Comparison of ENCODE assay signal across 16 cellular contexts in the genomic region with DNA sequence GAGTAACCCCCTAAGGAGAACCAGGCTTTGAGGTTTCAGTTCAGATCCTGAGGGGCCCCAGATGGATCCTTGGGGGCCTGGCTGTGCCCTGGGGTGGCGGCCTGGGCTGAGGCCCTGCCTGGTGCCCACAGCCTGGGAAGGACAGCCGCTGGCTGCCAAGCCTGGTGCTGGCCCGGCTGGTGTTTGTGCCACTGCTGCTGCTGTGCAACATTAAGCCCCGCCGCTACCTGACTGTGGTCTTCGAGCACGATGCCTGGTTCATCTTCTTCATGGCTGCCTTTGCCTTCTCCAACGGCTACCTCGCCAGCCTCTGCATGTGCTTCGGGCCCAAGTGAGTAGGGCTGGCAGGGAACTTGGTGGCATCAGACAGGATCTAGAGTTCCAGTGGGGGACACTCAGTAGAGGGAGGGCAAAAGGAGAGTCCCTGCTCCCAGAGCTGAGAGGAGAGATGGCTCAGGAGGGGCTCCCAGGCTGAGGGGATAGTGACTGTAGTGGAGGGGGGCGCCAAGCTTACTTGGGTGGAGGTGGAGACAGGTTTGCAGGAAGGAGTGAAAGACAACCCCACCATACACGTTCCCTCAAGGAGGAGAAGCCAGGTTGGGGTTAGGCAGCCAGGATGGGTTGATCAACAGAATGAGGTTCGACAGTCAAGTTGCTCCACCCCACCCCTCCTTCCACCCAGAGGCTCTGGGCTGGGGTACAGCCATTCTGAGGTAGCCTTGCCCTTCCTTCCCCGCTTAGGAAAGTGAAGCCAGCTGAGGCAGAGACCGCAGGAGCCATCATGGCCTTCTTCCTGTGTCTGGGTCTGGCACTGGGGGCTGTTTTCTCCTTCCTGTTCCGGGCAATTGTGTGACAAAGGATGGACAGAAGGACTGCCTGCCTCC. TPM values are rescaled to one million over a fixed set of nuclear protein-coding genes. Genes with fewer than 3 reads are reported as not detected.
DNase-seq lines count a peak whose midpoint lies in the region; ATAC-seq and TF ChIP-seq lines count a peak whose summit lies in the region.
"Had no signal": no experiment of that assay in that cellular context is flagged by ENCODE, and none has a peak within 500 bp of the region (broad histone marks: within the 10 kb centered on the region; RNA-seq: fewer than 3 reads in every experiment).

No MANE protein-coding gene starts in this region.

- H3K4me1 Mint-ChIP-seq in osteocyte (ENCODE audit: unreplicated experiment) = peaks cover 68% of the 10 kb centered on the region

- POLR2A ChIA-PET in A673 (lab: Charles Lee; ENCODE audit: low non-redundant PET) (interaction anchor here (0.6 kb wide), 1 partner anchor 32 kb away, joined by 4 read pairs; no protein-coding TSS in a partner anchor), HEK293 (lab: Yijun Ruan, JAX) (interaction anchor here (0.9 to 4.0 kb wide), 2 partner anchors 9 to 14 kb away, joined by 3 to 21 read pairs; a partner anchor contains a TSS)

- peak overlapping the region; percentile 83 for H3K27ac Mint-ChIP-seq in osteocyte (ENCODE audit: unreplicated experiment)

- H3K36me3 ChIP-seq in A673 (ENCODE audit: insufficient read depth, low read length, poor library complexity, severe bottlenecking) (peaks cover 38% of the 10 kb centered on the region), HEK293 (ENCODE audit: control insufficient read depth in 2 of 2, insufficient read depth in 1 of 2, low read length in 2 of 2) (peaks cover 5 to 74% of the 10 kb centered on the region in 2 experiments; a peak in 2 of 3 replicates)
- no peaks in the 10 kb centered on the region for H3K36me3 ChIP-seq in effector memory CD4-positive, alpha-beta T cell (ENCODE audit: control insufficient read depth, insufficient read depth, low read length)

- H3K9me3 Mint-ChIP-seq in osteocyte (ENCODE audit: unreplicated experiment) = no peaks in the 10 kb centered on the region
- H3K9me3 Mint-ChIP-seq: stimulated activated naive CD8-positive, alpha-beta T cell treated with anti-CD3 and anti-CD28 coated beads, Interleukin-15, amount 100 ng/mL, for 72 hours had no signal

- no TSS peak for BruUV-seq in A673 (replicated peaks; lab: Mats Ljungman, UMichigan)

- peak overlapping the region; percentile 3 for H3K27ac ChIP-seq in A673 (ENCODE audit: low read depth, low read length, poor library complexity, severe bottlenecking)
- no peak overlapping the region for H3K27ac ChIP-seq in HEK293 (ENCODE audit: extremely low read depth, low read depth, low read length)
- H3K27ac ChIP-seq in coronary artery = peak overlapping the region; percentile 79 to 91
- H3K27ac ChIP-seq in effector memory CD4-positive, alpha-beta T cell (ENCODE audit: insufficient read depth, low read length, poor library complexity, severe bottlenecking) = no peak overlapping the region

- H3K4me1 ChIP-seq in A673 (ENCODE audit: insufficient read depth, low read length, poor library complexity, severe bottlenecking) (peaks cover 10% of the 10 kb centered on the region), HEK293 (ENCODE audit: control insufficient read depth, insufficient read depth, low read length) (peaks cover 4% of the 10 kb centered on the region; the same call in 1 of the 2 replicates)
- H3K4me1 ChIP-seq in effector memory CD4-positive, alpha-beta T cell (ENCODE audit: control insufficient read depth, insufficient read depth, low read length, poor library complexity, severe bottlenecking) = peaks cover 5% of the 10 kb centered on the region

- TF ChIP-seq CTCF in A673 (conservative IDR thresholded peaks at IDR 0.05; ENCODE audit: low read depth, low read length) (no peak), HEK293 (tag by site-specific recombination; IDR thresholded peaks at IDR 0.05) (no peak), coronary artery (IDR thresholded peaks at IDR 0.05) (no peak), osteocyte (IDR thresholded peaks at IDR 0.05) (no peak)

- H3K27me3 Mint-ChIP-seq in osteocyte (ENCODE audit: unreplicated experiment) = no peaks in the 10 kb centered on the region
- H3K27me3 Mint-ChIP-seq: stimulated activated naive CD8-positive, alpha-beta T cell treated with anti-CD3 and anti-CD28 coated beads, Interleukin-15, amount 100 ng/mL, for 72 hours had no signal

- peaks cover 40% of the 10 kb centered on the region for H3K36me3 Mint-ChIP-seq in osteocyte (ENCODE audit: unreplicated experiment)

- ATAC-seq in GM19452 (IDR thresholded peaks at IDR 0.05; ENCODE audit: unreplicated experiment) (no peak), HG02973 (IDR thresholded peaks at IDR 0.05; ENCODE audit: unreplicated experiment) (no peak)
- ATAC-seq: mucosa of descending colon; stimulated activated naive CD8-positive, alpha-beta T cell treated with anti-CD3 and anti-CD28 coated beads, Interleukin-15, amount 100 ng/mL, for 72 hours had no signal

- DNase-seq in A673 (ENCODE audit: low spot score) (no peak), coronary artery (ENCODE audit: low spot score) (no peak), osteocyte (ENCODE audit: extremely low spot score, unreplicated experiment) (no peak)
- DNase-seq in effector memory CD4-positive, alpha-beta T cell = no peak
- no peak for DNase-seq in stimulated activated naive CD4-positive, alpha-beta T cell (lab: John Stamatoyannopoulos, UW)
- DNase-seq: activated naive CD4-positive, alpha-beta T cell treated with Interleukin-2 at 50 U/mL for 16 hours; effector CD8-positive, alpha-beta T cell; mucosa of descending colon; NCI-H2171 treated with DMSO at 0.1 percent for 48 hours; stimulated activated CD4-positive, alpha-beta T cell treated with anti-CD3 and anti-CD28 coated beads, Interleukin-15, amount 100 ng/mL, for 24 hours; stimulated activated naive CD8-positive, alpha-beta T cell treated with anti-CD3 and anti-CD28 coated beads, Interleukin-15, amount 100 ng/mL, for 72 hours had no signal

- H3K9me3 ChIP-seq in A673 (ENCODE audit: low read depth, low read length, poor library complexity, severe bottlenecking) (no peaks in the 10 kb centered on the region), HEK293 (ENCODE audit: control insufficient read depth, insufficient read depth, low read depth, low read length) (no peaks in the 10 kb centered on the region)
- no peaks in the 10 kb centered on the region for H3K9me3 ChIP-seq in effector memory CD4-positive, alpha-beta T cell (ENCODE audit: control insufficient read depth, low read length)
- H3K9me3 ChIP-seq: HAP-1, mucosa of descending colon had no signal

- no peak overlapping the region for H3K4me3 Mint-ChIP-seq in osteocyte (ENCODE audit: unreplicated experiment)
- H3K4me3 Mint-ChIP-seq: stimulated activated naive CD8-positive, alpha-beta T cell treated with anti-CD3 and anti-CD28 coated beads, Interleukin-15, amount 100 ng/mL, for 72 hours had no signal

- CTCF ChIA-PET in A673 (lab: Charles Lee) (no interaction called here), HEK293 (lab: Yijun Ruan, JAX) (interaction anchor here (0.7 to 7.8 kb wide), 9 partner anchors 10 to 106 kb away, joined by 3 to 148 read pairs (median 6); a partner anchor contains a TSS)

- H3K27me3 ChIP-seq in A673 (replicated peaks; ENCODE audit: insufficient read depth, low read depth, low read length, poor library complexity) = no peaks in the 10 kb centered on the region
- H3K27me3 ChIP-seq in effector memory CD4-positive, alpha-beta T cell (replicated peaks; ENCODE audit: control insufficient read depth, insufficient read depth, low read length, poor library complexity, severe bottlenecking) = no peaks in the 10 kb centered on the region

- H3K4me3 ChIP-seq in A673 (ENCODE audit: low read depth, low read length, poor library complexity, severe bottlenecking) = no peak overlapping the region
- H3K4me3 ChIP-seq in HEK293 (ENCODE audit: low read depth, low read length) = no peak overlapping the region
- peak overlapping the region; percentile 17 for H3K4me3 ChIP-seq in coronary artery
- H3K4me3 ChIP-seq in effector memory CD4-positive, alpha-beta T cell (ENCODE audit: insufficient read depth, low read depth, low read length, poor library complexity, severe bottlenecking) = no peak overlapping the region
- H3K4me3 ChIP-seq: HAP-1, mucosa of descending colon had no signal

- intact Hi-C loops in A673 (cut with micrococcal nuclease; ENCODE audit: unreplicated experiment) = no loop called here

TF ChIP-seq in HEK293, 187 proteins besides CTCF, POLR2A, EP300 and RAD21:
- TF ChIP-seq, protein P1, sequence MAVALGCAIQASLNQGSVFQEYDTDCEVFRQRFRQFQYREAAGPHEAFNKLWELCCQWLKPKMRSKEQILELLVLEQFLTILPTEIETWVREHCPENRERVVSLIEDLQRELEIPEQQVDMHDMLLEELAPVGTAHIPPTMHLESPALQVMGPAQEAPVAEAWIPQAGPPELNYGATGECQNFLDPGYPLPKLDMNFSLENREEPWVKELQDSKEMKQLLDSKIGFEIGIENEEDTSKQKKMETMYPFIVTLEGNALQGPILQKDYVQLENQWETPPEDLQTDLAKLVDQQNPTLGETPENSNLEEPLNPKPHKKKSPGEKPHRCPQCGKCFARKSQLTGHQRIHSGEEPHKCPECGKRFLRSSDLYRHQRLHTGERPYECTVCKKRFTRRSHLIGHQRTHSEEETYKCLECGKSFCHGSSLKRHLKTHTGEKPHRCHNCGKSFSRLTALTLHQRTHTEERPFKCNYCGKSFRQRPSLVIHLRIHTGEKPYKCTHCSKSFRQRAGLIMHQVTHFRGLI (tag by site-specific recombination; IDR thresholded peaks at IDR 0.05) = peak; percentile 71; the same call in 1 of the 2 replicates
- no peak for TF ChIP-seq SALL2 (tag by site-specific recombination; IDR thresholded peaks at IDR 0.05; ENCODE audit: borderline replicate concordance)
- TF ChIP-seq, protein P2, sequence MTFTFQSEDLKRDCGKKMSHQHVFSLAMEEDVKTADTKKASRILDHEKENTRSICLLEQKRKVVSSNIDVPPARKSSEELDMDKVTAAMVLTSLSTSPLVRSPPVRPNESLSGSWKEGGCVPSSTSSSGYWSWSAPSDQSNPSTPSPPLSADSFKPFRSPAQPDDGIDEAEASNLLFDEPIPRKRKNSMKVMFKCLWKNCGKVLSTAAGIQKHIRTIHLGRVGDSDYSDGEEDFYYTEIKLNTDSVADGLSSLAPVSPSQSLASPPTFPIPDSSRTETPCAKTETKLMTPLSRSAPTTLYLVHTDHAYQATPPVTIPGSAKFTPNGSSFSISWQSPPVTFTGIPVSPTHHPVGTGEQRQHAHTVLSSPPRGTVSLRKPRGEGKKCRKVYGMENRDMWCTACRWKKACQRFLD (tag by site-specific recombination; IDR thresholded peaks at IDR 0.05) = no peak

RNA-seq across cellular contexts. Expression of a gene that starts 9.5 kb away (rescaled TPM):
- total RNA-seq in A673 (2021) = 92.5 and 108 TPM in 2 replicates
- 130 and 135 TPM in 2 replicates for total RNA-seq in osteocyte

RNA-seq across cellular contexts. Expression of a gene that starts 14.0 kb away (rescaled TPM):
- total RNA-seq in A673 (2021) (1,472 and 1,581 TPM in 2 replicates), osteocyte (509 and 527 TPM in 2 replicates)

RNA-seq across cellular contexts. Expression of a gene that starts 16.2 kb away (rescaled TPM):
- total RNA-seq in A673 (2021) (0.81 TPM in 1 of 2 replicates, not detected in the other), osteocyte (not detected in 2 replicates)
- total RNA-seq: RPMI7951 had no signal

RNA-seq across cellular contexts. Expression of a gene that starts 24.4 kb away (rescaled TPM):
- total RNA-seq in A673 (2021) = 45.8 and 52.0 TPM in 2 replicates
- total RNA-seq in osteocyte = 77.0 and 88.4 TPM in 2 replicates

RNA-seq across cellular contexts. Expression of a gene that starts 32.4 kb away (rescaled TPM):
- total RNA-seq in A673 (2021) = 5.2 and 10.5 TPM in 2 replicates
- 11.1 and 13.1 TPM in 2 replicates for total RNA-seq in osteocyte

Comparison
In these comparisons a context has a peak if more than half of its experiments do, and no peak if none do; other contexts are left out.
1. H3K27ac ChIP-seq: peak in A673 (single experiment) and coronary artery (2 of 2); none in HEK293 (single experiment) and effector memory CD4-positive, alpha-beta T cell (single experiment).